Comparison of ENCODE assay signal across 11 cellular contexts in the genomic region with DNA sequence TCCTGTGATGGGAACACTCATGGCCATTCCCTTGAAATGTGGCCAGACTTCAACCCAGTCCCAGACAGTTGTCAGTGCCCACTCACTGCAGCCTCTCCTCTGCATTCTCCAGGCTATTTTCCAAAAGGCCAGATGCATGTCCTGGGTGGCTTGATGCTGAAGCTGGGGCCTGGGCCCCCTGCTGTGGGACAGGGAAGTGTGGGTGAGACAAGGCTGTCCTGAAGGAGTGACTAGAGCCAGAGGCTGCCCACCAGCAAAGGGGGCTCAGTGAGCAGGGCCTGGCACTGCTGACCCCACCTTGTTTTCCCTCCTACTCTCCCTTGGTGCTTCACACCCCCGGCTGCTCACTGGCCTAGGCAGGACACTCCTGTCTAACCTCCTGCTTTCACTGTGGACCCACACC. TPM values are rescaled to one million over a fixed set of nuclear protein-coding genes. Genes with fewer than 3 reads are reported as not detected.
DNase-seq lines count a peak whose midpoint lies in the region; ATAC-seq, FAIRE-seq and TF ChIP-seq lines count a peak whose summit lies in the region.
"Had no signal": no experiment of that assay in that cellular context is flagged by ENCODE, and none has a peak within 500 bp of the region (broad histone marks: within the 10 kb centered on the region; RNA-seq: fewer than 3 reads in every experiment).

No MANE protein-coding gene starts in this region.

- H3K36me3 ChIP-seq in HCT116 (ENCODE audit: control insufficient read depth in 1 of 2, insufficient read depth in 2 of 2, low read length in 2 of 2) (no peaks in the 10 kb centered on the region), colonic mucosa (no peaks in the 10 kb centered on the region)
- H3K36me3 ChIP-seq: WERI-Rb-1 had no signal

- H3K4me2 ChIP-seq in A549 = no peak overlapping the region; the same call in 2 of the 3 replicates
- 0 out of 2 replicates have a peak overlapping the region, but pooled peaks have one; percentile 78 for H3K4me2 ChIP-seq in HCT116 (ENCODE audit: low read length)

- H3K4me3 ChIP-seq in A549 = no peak overlapping the region
- no peak overlapping the region for H3K4me3 ChIP-seq in HCT116 (replicated peaks in 1 of 2; ENCODE audit: low read depth in 1 of 2, low read length in 2 of 2)
- no peak overlapping the region for H3K4me3 ChIP-seq in colonic mucosa

- TF ChIP-seq EP300 in A549 (IDR thresholded peaks at IDR 0.05) = no peak

- TF ChIP-seq RAD21 in A549 (conservative IDR thresholded peaks at IDR 0.05 in 1 of 2, IDR thresholded peaks at IDR 0.05 in 1 of 2) (no peak), HCT116 (IDR thresholded peaks at IDR 0.05; ENCODE audit: low read depth) (no peak)

- H3K27me3 ChIP-seq in HCT116 (ENCODE audit: insufficient read depth, low read length) (no peaks in the 10 kb centered on the region), colonic mucosa (no peaks in the 10 kb centered on the region)

- no peaks in the 10 kb centered on the region for H4K20me1 ChIP-seq in HCT116 (ENCODE audit: insufficient read depth)

- H2AFZ ChIP-seq in HCT116 (ENCODE audit: low read depth, low read length, poor library complexity, severe bottlenecking) = no peak overlapping the region

- FAIRE-seq in A549 (lab: Jason Lieb, UNC) (no peak), RCC 7860 (lab: Jason Lieb, UNC) (no peak)

- H3K4me1 ChIP-seq in A549 (peaks cover 30% of the 10 kb centered on the region), HCT116 (ENCODE audit: control insufficient read depth in 1 of 2, insufficient read depth in 2 of 2, low read length in 2 of 2) (peaks cover 37 to 40% of the 10 kb centered on the region in 2 experiments), colonic mucosa (peaks cover 31% of the 10 kb centered on the region)

- no peak overlapping the region for H3K9ac ChIP-seq in HCT116 (ENCODE audit: low read length)
- H3K9ac ChIP-seq in colonic mucosa (ENCODE audit: low read depth in 2 of 2, low read length in 2 of 2) = peak overlapping the region; percentile 9 to 100

- H3K9me3 ChIP-seq in A549 = no peaks in the 10 kb centered on the region
- no peaks in the 10 kb centered on the region for H3K9me3 ChIP-seq in HCT116 (ENCODE audit: control insufficient read depth in 1 of 2, insufficient read depth in 1 of 2, low read depth in 1 of 2, low read length in 2 of 2)
- no peaks in the 10 kb centered on the region for H3K9me3 ChIP-seq in colonic mucosa

- TF ChIP-seq CTCF in A549 (IDR thresholded peaks at IDR 0.05) (no peak), HCT116 (IDR thresholded peaks at IDR 0.05 in 2 of 3, conservative IDR thresholded peaks at IDR 0.05 in 1 of 3; ENCODE audit: borderline replicate concordance in 1 of 3, insufficient read depth in 1 of 3, low read depth in 2 of 3, low read length in 2 of 3) (no peak), colonic mucosa (IDR thresholded peaks at IDR 0.05) (no peak), nephron (IDR thresholded peaks at IDR 0.05; ENCODE audit: unreplicated experiment in 3 of 3) (no peak)

- BruUV-seq in HCT116 (replicated peaks; lab: Mats Ljungman, UMichigan) = no TSS peak

- intact Hi-C loops in HCT116 (cut with micrococcal nuclease) (no loop called here), colonic mucosa (cut with DNase I) (no loop called here)

- ATAC-seq in A549 = no peak
- no peak for ATAC-seq in HCT116

- WGBS in A549 (ENCODE audit: missing lambda C conversion rate) = 75% methylated on average over 1 of the region's 1 CpG

- peaks cover 41% of the 10 kb centered on the region for H3K4me1 Mint-ChIP-seq in nephron

- H3K4me3 Mint-ChIP-seq in nephron = no peak overlapping the region

- H3K9me2 ChIP-seq in HCT116 (ENCODE audit: insufficient read depth) = no peaks in the 10 kb centered on the region

- DNase-seq in A549 (ENCODE audit: low read depth in 1 of 2, low spot score in 1 of 2) = no peak
- DNase-seq in HCT116 (ENCODE audit: low read depth, low spot score) = no peak
- no peak for DNase-seq in colonic mucosa
- no peak for DNase-seq in NCI-H2081 (lab: John Stamatoyannopoulos, UW)
- DNase-seq in COLO668 (lab: John Stamatoyannopoulos, UW; ENCODE audit: unreplicated experiment) = no peak
- no peak for DNase-seq in GM03348 (ENCODE audit: low spot score)
- DNase-seq in RCC 7860 (ENCODE audit: low spot score) = no peak
- DNase-seq: Calu3, NCI-H1694, WERI-Rb-1 had no signal

- peak overlapping the region; percentile 97 to 98; a peak in 5 of 6 replicates for H3K27ac ChIP-seq in A549
- H3K27ac ChIP-seq in HCT116 (ENCODE audit: low read depth, low read length) = no peak overlapping the region
- peak overlapping the region; percentile 97 for H3K27ac ChIP-seq in colonic mucosa
- H3K27ac ChIP-seq: WERI-Rb-1 had no signal

- RAD21 ChIA-PET in HCT116 (lab: Charles Lee; ENCODE audit: low non-redundant PET in 1 of 2, low total read pairs in 2 of 2, uncharacterized antibody in 2 of 2, unreplicated experiment in 2 of 2) = interaction anchor here in 1 of 2 experiments (1.0 kb wide), 1 partner anchor 31 kb away, joined by 3 read pairs; a partner anchor contains a TSS

- peaks cover 5% of the 10 kb centered on the region for H3K27me3 Mint-ChIP-seq in nephron (ENCODE audit: low read depth)

- no peaks in the 10 kb centered on the region for H3K9me3 Mint-ChIP-seq in nephron

- H3K27ac Mint-ChIP-seq in nephron = peak overlapping the region; percentile 100

- no peaks in the 10 kb centered on the region for H3K79me2 ChIP-seq in HCT116 (ENCODE audit: insufficient read depth, low read length)

- H3K36me3 Mint-ChIP-seq in nephron (ENCODE audit: low read depth) = no peaks in the 10 kb centered on the region

- POLR2A ChIA-PET in A549 (lab: Yijun Ruan, JAX) (no interaction called here), HCT116 (lab: Charles Lee) (no interaction called here)

- TF ChIP-seq POLR2A in A549 (IDR thresholded peaks at IDR 0.05; ENCODE audit: low read length) = no peak
- no peak for TF ChIP-seq POLR2A in HCT116 (IDR thresholded peaks at IDR 0.05; ENCODE audit: borderline replicate concordance, extremely low read depth, insufficient read depth, insufficient read length)

- CTCF ChIA-PET in A549 (lab: Yijun Ruan, JAX) (interaction anchor here (3.3 to 18.5 kb wide), 3 partner anchors 14 to 28 kb away, joined by 11 to 375 read pairs (median 107); a partner anchor contains a TSS), HCT116 (lab: Charles Lee) (no interaction called here)

TF ChIP-seq in A549, 52 proteins besides CTCF, POLR2A, EP300 and RAD21:
- TF ChIP-seq SMC3 (IDR thresholded peaks at IDR 0.05) (no peak), HEYL (CRISPR knock-in tag; IDR thresholded peaks at IDR 0.05) (no peak), HDAC2 (IDR thresholded peaks at IDR 0.05) (no peak), POLR2AphosphoS2 (conservative IDR thresholded peaks at IDR 0.05; ENCODE audit: low read length) (no peak)
- TF ChIP-seq, protein P1, sequence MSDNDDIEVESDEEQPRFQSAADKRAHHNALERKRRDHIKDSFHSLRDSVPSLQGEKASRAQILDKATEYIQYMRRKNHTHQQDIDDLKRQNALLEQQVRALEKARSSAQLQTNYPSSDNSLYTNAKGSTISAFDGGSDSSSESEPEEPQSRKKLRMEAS (IDR thresholded peaks at IDR 0.05) = no peak

TF ChIP-seq in HCT116, 20 proteins besides CTCF, POLR2A, EP300 and RAD21 (continues in another document):
- no peak for TF ChIP-seq SRF (IDR thresholded peaks at IDR 0.05; ENCODE audit: low read depth)

RNA-seq across cellular contexts. Expression of a gene that starts 11.9 kb away (rescaled TPM):
- polyA plus RNA-seq in A549 (2011; rRNA removed) (0.43 and 0.95 TPM in 2 replicates), A549 (2017; fragmentation: RNase III; extraction: RNeasy Plus Mini Kit Qiagen cat#74134 plus additional on column Dnase treatment) (0.42 to 0.68 TPM (median 0.67 TPM) in 3 replicates)
- polyA plus RNA-seq in A549 (2012; cell fraction: cytosol; rRNA removed) = 0.95 and 1.2 TPM in 2 replicates
- polyA plus RNA-seq in A549 (2012; cell fraction: nucleus; rRNA removed) = 1.1 and 1.7 TPM in 2 replicates
- 1.7 and 2.0 TPM in 2 replicates for polyA minus RNA-seq in A549 (2011; rRNA and poly(A)+ RNA removed)
- total RNA-seq in HCT116 (2021; ENCODE audit: unreplicated experiment) (4.5 TPM), colonic mucosa (10 to 100 TPM; 17.1 to 19.6 TPM)
- 5.0 and 5.1 TPM in 2 replicates for polyA plus RNA-seq in HCT116 (2012)

RNA-seq across cellular contexts. Expression of a gene that starts 17.2 kb away (rescaled TPM):
- 16.5 and 22.8 TPM in 2 replicates for polyA plus RNA-seq in A549 (2011; rRNA removed)
- polyA plus RNA-seq in A549 (2012; cell fraction: cytosol; rRNA removed) = 19.6 and 23.7 TPM in 2 replicates
- polyA plus RNA-seq in A549 (2012; cell fraction: nucleus; rRNA removed) = 18.4 TPM in 2 replicates
- polyA plus RNA-seq in A549 (2017; fragmentation: RNase III; extraction: RNeasy Plus Mini Kit Qiagen cat#74134 plus additional on column Dnase treatment) = 14.1 to 16.0 TPM (median 14.6 TPM) in 3 replicates
- polyA minus RNA-seq in A549 (2011; rRNA and poly(A)+ RNA removed) = 20.9 and 28.0 TPM in 2 replicates
- total RNA-seq in HCT116 (2021; ENCODE audit: unreplicated experiment) = 87.3 TPM
- polyA plus RNA-seq in HCT116 (2012) = 79.5 and 97.2 TPM in 2 replicates
- 10 to 100 TPM; 27.3 to 45.1 TPM for total RNA-seq in colonic mucosa

RNA-seq across cellular contexts. Expression of a gene that starts 30.4 kb away (rescaled TPM):
- polyA plus RNA-seq in A549 (2011; rRNA removed) (4.7 and 5.1 TPM in 2 replicates), A549 (2017; fragmentation: RNase III; extraction: RNeasy Plus Mini Kit Qiagen cat#74134 plus additional on column Dnase treatment) (4.3 to 5.4 TPM (median 4.3 TPM) in 3 replicates)
- 5.4 and 7.1 TPM in 2 replicates for polyA plus RNA-seq in A549 (2012; cell fraction: cytosol; rRNA removed)
- 13.6 and 15.4 TPM in 2 replicates for polyA plus RNA-seq in A549 (2012; cell fraction: nucleus; rRNA removed)
- 7.1 and 9.3 TPM in 2 replicates for polyA minus RNA-seq in A549 (2011; rRNA and poly(A)+ RNA removed)
- total RNA-seq in HCT116 (2021; ENCODE audit: unreplicated experiment) (20.5 TPM), colonic mucosa (10 to 100 TPM; 23.0 to 28.5 TPM)
- 11.3 and 15.1 TPM in 2 replicates for polyA plus RNA-seq in HCT116 (2012)

RNA-seq across cellular contexts. Expression of a gene that starts 32.2 kb away (rescaled TPM):
- polyA plus RNA-seq in A549 (2011; rRNA removed) = 3.4 and 5.0 TPM in 2 replicates
- 4.0 and 5.0 TPM in 2 replicates for polyA plus RNA-seq in A549 (2012; cell fraction: cytosol; rRNA removed)
- polyA plus RNA-seq in A549 (2012; cell fraction: nucleus; rRNA removed) = 7.0 and 11.2 TPM in 2 replicates
- polyA plus RNA-seq in A549 (2017; fragmentation: RNase III; extraction: RNeasy Plus Mini Kit Qiagen cat#74134 plus additional on column Dnase treatment) = 3.9 to 5.9 TPM (median 5.4 TPM) in 3 replicates
- polyA minus RNA-seq in A549 (2011; rRNA and poly(A)+ RNA removed) = 4.3 and 5.4 TPM in 2 replicates
- 10.1 TPM for total RNA-seq in HCT116 (2021; ENCODE audit: unreplicated experiment)
- 9.5 and 10.5 TPM in 2 replicates for polyA plus RNA-seq in HCT116 (2012)
- total RNA-seq in colonic mucosa = 1 to 10 TPM; 2.4 to 2.9 TPM
